In genomic region chr2:16462965-16463364, GRCh38 we compare ENCODE assay signal across 23 cellular contexts.
"Had no signal": no experiment of that assay in that cellular context is flagged by ENCODE, and none has a peak within 500 bp of the region (broad histone marks: within the 10 kb centered on the region; RNA-seq: fewer than 3 reads in every experiment).

No MANE protein-coding gene starts in this region.

- H3K4me1 ChIP-seq: adrenal gland, gastroesophageal sphincter, heart left ventricle, parathyroid adenoma, sigmoid colon, tibial nerve, uterus had no signal

- H3K27ac ChIP-seq: adrenal gland, dorsolateral prefrontal cortex, gastroesophageal sphincter, heart left ventricle, parathyroid adenoma, sigmoid colon, tibial nerve, uterus had no signal

- H3K79me2 ChIP-seq: parathyroid adenoma had no signal

- DNase-seq: activated CD4-positive, alpha-beta T cell treated with anti-CD3 and anti-CD28 coated beads for 36 hours; activated CD4-positive, alpha-beta T cell treated with anti-CD3 and anti-CD28 coated beads, Interleukin-2, amount 50 U/mL, for 48 hours; activated gamma-delta T cell treated with Interleukin-2 at 50 U/mL for 16 hours; adrenal gland; caudate nucleus; endodermal cell; erythroblast; heart left ventricle; kidney glomerular epithelial cell; natural killer cell; sigmoid colon; stimulated activated CD4-positive, alpha-beta T cell treated with anti-CD3 and anti-CD28 coated beads, Interleukin-12 subunit alpha, Interleukin-12 subunit beta, amount 100 ng/mL, for 4 hours; stimulated activated CD4-positive, alpha-beta T cell treated with anti-CD3 and anti-CD28 coated beads, Interleukin-1b, Interleukin-23, amount 100 ng/mL, for 48 hours; stimulated activated CD8-positive, alpha-beta memory T cell treated with anti-CD3 and anti-CD28 coated beads, Interleukin-4, amount 100 ng/mL, for 48 hours; stimulated activated naive CD4-positive, alpha-beta T cell; SW 1271; uterus had no signal

- H3K9me3 ChIP-seq: adrenal gland, gastroesophageal sphincter, heart left ventricle, sigmoid colon, tibial nerve, uterus had no signal

- ATAC-seq: gastroesophageal sphincter, natural killer cell, WTC11 had no signal

- H3K36me3 Mint-ChIP-seq: natural killer cell, WTC11 had no signal

- H3K4me3 ChIP-seq: adrenal gland, dorsolateral prefrontal cortex, gastroesophageal sphincter, heart left ventricle, sigmoid colon, tibial nerve, uterus had no signal

- H3K9me3 Mint-ChIP-seq: endodermal cell, WTC11 had no signal

- H3K27me3 ChIP-seq: adrenal gland, tibial nerve, uterus had no signal

- H3K27ac Mint-ChIP-seq: activated CD4-positive, alpha-beta T cell treated with anti-CD3 and anti-CD28 coated beads for 36 hours; activated naive CD4-positive, alpha-beta T cell treated with anti-CD3 and anti-CD28 coated beads, Interleukin-2, amount 50 U/mL, for 72 hours; endodermal cell; natural killer cell; WTC11 had no signal

- H3K4me1 Mint-ChIP-seq: natural killer cell, WTC11 had no signal

- H3K4me3 Mint-ChIP-seq: activated CD4-positive, alpha-beta T cell treated with anti-CD3 and anti-CD28 coated beads for 36 hours; endodermal cell; natural killer cell; WTC11 had no signal

- H3K9ac ChIP-seq: parathyroid adenoma had no signal

- H3K36me3 ChIP-seq: adrenal gland, gastroesophageal sphincter, heart left ventricle, sigmoid colon, tibial nerve, uterus had no signal

- H2AFZ ChIP-seq: parathyroid adenoma had no signal
